ENCODE assay signal across 27 cellular contexts in the genomic region with DNA sequence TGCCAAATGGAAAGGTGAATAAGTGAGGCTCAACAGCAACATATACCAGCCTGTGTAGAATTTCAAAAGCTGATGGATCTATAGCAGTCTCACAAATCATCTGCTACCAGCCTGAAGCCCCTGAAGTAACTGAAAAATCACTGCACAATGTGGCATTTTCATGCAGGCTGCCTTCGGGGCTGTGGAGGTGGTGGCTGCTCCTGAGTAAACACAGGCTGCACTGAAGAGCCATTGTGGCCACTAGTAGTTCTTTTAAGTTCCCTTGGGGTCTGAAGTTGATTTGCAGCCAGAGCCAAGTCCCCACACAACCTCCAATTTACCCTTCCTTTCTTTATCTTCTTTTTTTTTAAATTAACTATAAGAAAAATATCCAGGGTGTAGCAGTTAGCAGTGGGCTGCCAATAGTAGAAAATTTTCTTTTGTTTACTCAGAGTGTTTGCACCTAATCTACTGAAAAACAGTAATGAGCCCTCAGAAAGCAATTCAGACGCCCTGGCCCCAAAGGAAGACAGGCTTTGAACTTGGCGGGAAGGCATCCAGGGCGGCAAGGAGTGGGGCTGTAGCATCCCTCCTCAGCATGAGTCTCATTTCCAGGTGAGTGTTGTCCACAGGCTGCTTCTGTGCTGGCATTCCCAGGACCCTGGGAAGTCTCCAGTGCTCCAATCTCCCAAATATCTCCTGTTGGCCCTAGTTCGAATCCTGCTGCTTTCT. TPM values are rescaled to one million over a fixed set of nuclear protein-coding genes. Genes with fewer than 3 reads are reported as not detected.
DNase-seq lines count a peak whose midpoint lies in the region; ATAC-seq and TF ChIP-seq lines count a peak whose summit lies in the region.
"Had no signal": no experiment of that assay in that cellular context is flagged by ENCODE, and none has a peak within 500 bp of the region (broad histone marks: within the 10 kb centered on the region; RNA-seq: fewer than 3 reads in every experiment).

No MANE protein-coding gene starts in this region.

- POLR2A ChIA-PET in Panc1 (lab: Charles Lee) (no interaction called here), A673 (lab: Charles Lee; ENCODE audit: low non-redundant PET) (no interaction called here)

- H3K27ac ChIP-seq in Panc1 (ENCODE audit: low read length) (peak overlapping the region; percentile 2; the same call in 1 of the 2 replicates), left lung (no peak overlapping the region), A673 (ENCODE audit: low read depth, low read length, poor library complexity, severe bottlenecking) (no peak overlapping the region)
- H3K27ac ChIP-seq: ascending aorta, cardiac muscle cell, upper lobe of left lung had no signal

- H3K9me3 ChIP-seq in Panc1 (ENCODE audit: control insufficient read depth, insufficient read depth, low read depth, low read length) (no peaks in the 10 kb centered on the region), left lung (no peaks in the 10 kb centered on the region), A673 (ENCODE audit: low read depth, low read length, poor library complexity, severe bottlenecking) (no peaks in the 10 kb centered on the region)
- H3K9me3 ChIP-seq: ascending aorta, upper lobe of left lung had no signal

- in situ Hi-C loops in Panc1 (cut with HindIII; ENCODE audit: low pct_unique_long_range_greater_than_20kb, low sequenced_read_pairs) = no loop called here

- intact Hi-C loops in Panc1 (cut with micrococcal nuclease; ENCODE audit: unreplicated experiment) (no loop called here), left lung (cut with DNase I) (no loop called here), A673 (cut with micrococcal nuclease; ENCODE audit: unreplicated experiment) (no loop called here)

- H3K4me1 ChIP-seq in Panc1 (ENCODE audit: control insufficient read depth, insufficient read depth, low read length) (no peaks in the 10 kb centered on the region; the same call in 1 of the 2 replicates), left lung (peaks cover 0 to 5% of the 10 kb centered on the region in 2 donors), A673 (ENCODE audit: insufficient read depth, low read length, poor library complexity, severe bottlenecking) (no peaks in the 10 kb centered on the region)
- H3K4me1 ChIP-seq: ascending aorta had no signal

- DNase-seq in COLO829 (ENCODE audit: low spot score) (peak; percentile 80), DMS79 treated with DMSO at 0.1 percent for 48 hours (lab: John Stamatoyannopoulos, UW) (peak; percentile 80), Panc1 (ENCODE audit: low read depth, low spot score) (no peak), left lung (no peak), A673 (ENCODE audit: low spot score) (no peak), iPS-NIHi11 (ENCODE audit: low spot score) (no peak)
- DNase-seq: activated CD4-positive, alpha-beta T cell treated with anti-CD3 and anti-CD28 coated beads for 4 hours; activated effector memory CD4-positive, alpha-beta T cell treated with Interleukin-2 at 50 U/mL for 16 hours; activated naive CD8-positive, alpha-beta T cell treated with anti-CD3 and anti-CD28 coated beads for 36 hours; cortex of kidney; foreskin fibroblast; mesenchymal stem cell; NCI-H1105; NCI-H2171 treated with DMSO at 0.1 percent for 48 hours; NCI-H524 treated with DMSO at 0.1 percent for 48 hours; stimulated activated CD4-positive, alpha-beta T cell treated with anti-CD3 and anti-CD28 coated beads, Interleukin-12 subunit alpha, Interleukin-12 subunit beta, amount 100 ng/mL, for 4 hours; stimulated activated CD4-positive, alpha-beta T cell treated with anti-CD3 and anti-CD28 coated beads, Interleukin-4, amount 100 ng/mL, for 24 hours; substantia nigra; T-helper 17 cell; upper lobe of left lung had no signal

- H3K36me3 ChIP-seq in Panc1 (ENCODE audit: control insufficient read depth, insufficient read depth, low read length) (no peaks in the 10 kb centered on the region), left lung (no peaks in the 10 kb centered on the region), A673 (ENCODE audit: insufficient read depth, low read length, poor library complexity, severe bottlenecking) (no peaks in the 10 kb centered on the region)
- H3K36me3 ChIP-seq: ascending aorta, cardiac muscle cell, upper lobe of left lung had no signal

- CTCF ChIA-PET in Panc1 (lab: Charles Lee) = no interaction called here
- CTCF ChIA-PET in A673 (lab: Charles Lee) = no interaction called here

- BruUV-seq in Panc1 (replicated peaks; lab: Mats Ljungman, UMichigan) (no TSS peak), A673 (replicated peaks; lab: Mats Ljungman, UMichigan) (no TSS peak)

- ATAC-seq in Panc1 (no peak), left lung (peak; percentile 89), HG02678 (IDR thresholded peaks at IDR 0.05; ENCODE audit: unreplicated experiment) (no peak)
- ATAC-seq: esophagus mucosa; sciatic nerve; SK-N-SH treated with all-trans-retinoic acid at 6 μM for 48 hours; stimulated activated memory B cell treated with anti-CD40 and anti-IgM and Interleukin-4, amounts not matched to agents 10 μg/mL and 1 μg/mL and 100 μg/mL, for 72 hours; T-helper 17 cell had no signal

- H3K27me3 ChIP-seq in Panc1 (ENCODE audit: control insufficient read depth, insufficient read depth, low read length) (no peaks in the 10 kb centered on the region), left lung (no peaks in the 10 kb centered on the region), A673 (replicated peaks; ENCODE audit: insufficient read depth, low read depth, low read length, poor library complexity) (no peaks in the 10 kb centered on the region)
- H3K27me3 ChIP-seq: ascending aorta, cardiac muscle cell, upper lobe of left lung had no signal

- TF ChIP-seq CTCF in Panc1 (IDR thresholded peaks at IDR 0.05) = no peak
- TF ChIP-seq CTCF in left lung (IDR thresholded peaks at IDR 0.05) = no peak
- TF ChIP-seq CTCF in A673 (conservative IDR thresholded peaks at IDR 0.05; ENCODE audit: low read depth, low read length) = no peak

- no peak overlapping the region for H3K4me3 ChIP-seq in Panc1 (ENCODE audit: low read depth in 2 of 2, low read length in 2 of 2)
- no peak overlapping the region for H3K4me3 ChIP-seq in left lung
- H3K4me3 ChIP-seq in A673 (ENCODE audit: low read depth, low read length, poor library complexity, severe bottlenecking) = no peak overlapping the region
- H3K4me3 ChIP-seq: ascending aorta, cardiac muscle cell, upper lobe of left lung had no signal

RNA-seq across cellular contexts. Expression of a gene that starts 13.3 kb away (rescaled TPM):
- total RNA-seq in Panc1 (2021; ENCODE audit: unreplicated experiment) (16.3 TPM), left lung (1 to 10 TPM; 1.3 to 1.8 TPM), A673 (2021) (0.97 and 1.0 TPM in 2 replicates)
- polyA plus RNA-seq in Panc1 (2012; ENCODE audit: insufficient read length) = 9.0 TPM
- total RNA-seq: activated naive CD8-positive, alpha-beta T cell treated with anti-CD3 and anti-CD28 coated beads for 36 hours; T-helper 17 cell had no signal

RNA-seq across cellular contexts. Expression of a gene that starts 45.3 kb away (rescaled TPM):
- 12.3 TPM for total RNA-seq in Panc1 (2021; ENCODE audit: unreplicated experiment)
- polyA plus RNA-seq in Panc1 (2012; ENCODE audit: insufficient read length) = 10.5 TPM
- total RNA-seq in left lung = 10 to 100 TPM in 1 of 2 donors, 1 to 10 TPM in 1; 7.5 to 16.8 TPM
- 7.8 and 12.0 TPM in 2 replicates for total RNA-seq in A673 (2021)
- total RNA-seq: activated naive CD8-positive, alpha-beta T cell treated with anti-CD3 and anti-CD28 coated beads for 36 hours; T-helper 17 cell had no signal

Comparison
In these comparisons a context has a peak if more than half of its experiments do, and no peak if none do; other contexts are left out.
1. DNase-seq: peak in COLO829 (single experiment) and DMS79 treated with DMSO at 0.1 percent for 48 hours (single experiment); none in Panc1 (single experiment), left lung (0 of 2), A673 (single experiment) and iPS-NIHi11 (single experiment).